ENCODE assay signal across 20 cellular contexts in genomic region chr1:35210306-35211112, GRCh38. TPM values are rescaled to one million over a fixed set of nuclear protein-coding genes. Genes with fewer than 3 reads are reported as not detected.
DNase-seq lines count a peak whose midpoint lies in the region; ATAC-seq, FAIRE-seq and TF ChIP-seq lines count a peak whose summit lies in the region.
"Had no signal": no experiment of that assay in that cellular context is flagged by ENCODE, and none has a peak within 500 bp of the region (broad histone marks: within the 10 kb centered on the region; RNA-seq: fewer than 3 reads in every experiment).

No MANE protein-coding gene starts in this region.

- TF ChIP-seq CTCF in K562 (IDR thresholded peaks at IDR 0.05 in 2 of 3, conservative IDR thresholded peaks at IDR 0.05 in 1 of 3; ENCODE audit: insufficient read depth in 2 of 3, low read depth in 1 of 3, low read length in 3 of 3) (no peak), smooth muscle cell (IDR thresholded peaks at IDR 0.05; ENCODE audit: borderline replicate concordance, insufficient read depth, poor library complexity, severe bottlenecking) (no peak), lower lobe of right lung (IDR thresholded peaks at IDR 0.05) (no peak)

- no peak overlapping the region for H3K4me3 ChIP-seq in Jurkat, Clone E6-1 (ENCODE audit: low read length)
- H3K4me3 ChIP-seq in K562: no peak overlapping the region
- H3K4me3 ChIP-seq in iPS-20b (ENCODE audit: low read length): peak overlapping the region; percentile 46; the same call in 1 of the 2 replicates
- H3K4me3 ChIP-seq in smooth muscle cell: no peak overlapping the region
- H3K4me3 ChIP-seq in lower lobe of right lung: no peak overlapping the region
- H3K4me3 ChIP-seq: adrenal gland, coronary artery had no signal

- DNase-seq in Jurkat, Clone E6-1 (ENCODE audit: low read depth, low spot score): peak; percentile 39
- no peak for DNase-seq in K562 (ENCODE audit: extremely low read depth in 1 of 4, low spot score in 3 of 4)
- no peak for DNase-seq in smooth muscle cell (lab: John Stamatoyannopoulos, UW; ENCODE audit: unreplicated experiment)
- DNase-seq in lower lobe of right lung: no peak
- DNase-seq in HuH-7.5 (ENCODE audit: low spot score): no peak
- DNase-seq: adrenal gland; C1 segment of cervical spinal cord; DMS53; NCI-H1436; NCI-H748 treated with DMSO at 0.1 percent for 48 hours; stimulated activated naive CD4-positive, alpha-beta T cell; SW 1271 had no signal

- H3K27me3 ChIP-seq in K562 (ENCODE audit: control insufficient read depth in 2 of 2, insufficient read depth in 2 of 2, low read length in 2 of 2) (no peaks in the 10 kb centered on the region), iPS-20b (ENCODE audit: insufficient read depth, low read length) (no peaks in the 10 kb centered on the region), smooth muscle cell (ENCODE audit: low read depth) (no peaks in the 10 kb centered on the region), lower lobe of right lung (ENCODE audit: low read depth) (no peaks in the 10 kb centered on the region)
- H3K27me3 ChIP-seq: adrenal gland, neutrophil had no signal

- no peak overlapping the region for H3K27ac ChIP-seq in K562 (ENCODE audit: extremely low read depth, low read depth, low read length)
- peak overlapping the region; percentile 60 for H3K27ac ChIP-seq in iPS-20b (ENCODE audit: low read length)
- no peak overlapping the region for H3K27ac ChIP-seq in smooth muscle cell (ENCODE audit: low read depth)
- no peak overlapping the region for H3K27ac ChIP-seq in lower lobe of right lung
- H3K27ac ChIP-seq: adrenal gland, coronary artery, neutrophil, VCaP had no signal

- no peaks in the 10 kb centered on the region for H3K9me1 ChIP-seq in K562 (ENCODE audit: control insufficient read depth, insufficient read depth, low read length)

- H3K36me3 ChIP-seq in K562 (ENCODE audit: control insufficient read depth, insufficient read depth, low read length) (no peaks in the 10 kb centered on the region), iPS-20b (ENCODE audit: insufficient read depth, low read depth, low read length) (no peaks in the 10 kb centered on the region), smooth muscle cell (ENCODE audit: low read depth) (no peaks in the 10 kb centered on the region), lower lobe of right lung (no peaks in the 10 kb centered on the region)
- H3K36me3 ChIP-seq: adrenal gland, neutrophil had no signal

- no peak for TF ChIP-seq EP300 in K562 (IDR thresholded peaks at IDR 0.05; ENCODE audit: low read length)

- H3K4me2 ChIP-seq in K562 (ENCODE audit: insufficient read depth, low read length) (no peak overlapping the region), smooth muscle cell (no peak overlapping the region)

- in situ Hi-C loops in K562 (cut with MboI): no loop called here

- H3K9ac ChIP-seq in K562 (ENCODE audit: insufficient read depth in 1 of 2, low read depth in 2 of 2, low read length in 2 of 2): peak overlapping the region in 1 of 2 experiments; percentile 62; a peak in 1 of 4 replicates
- H3K9ac ChIP-seq in iPS-20b (ENCODE audit: low read depth, low read length): peak overlapping the region; percentile 76; the same call in 1 of the 2 replicates
- H3K9ac ChIP-seq in smooth muscle cell (ENCODE audit: low read depth): no peak overlapping the region

- WGBS in K562 (ENCODE audit: insufficient coverage, low coverage, missing lambda C conversion rate): 46% methylated on average over 16 of the region's 16 CpGs
- WGBS in smooth muscle cell (ENCODE audit: low lambda C conversion rate): 67% methylated on average over 16 of the region's 16 CpGs

- intact Hi-C loops in K562 (cut with micrococcal nuclease): no loop called here
- intact Hi-C loops in lower lobe of right lung (cut with DNase I): no loop called here

- peak overlapping the region; percentile 2 for H2AFZ ChIP-seq in K562 (ENCODE audit: low read depth, low read length)
- peak overlapping the region; percentile 37 for H2AFZ ChIP-seq in smooth muscle cell (ENCODE audit: low read depth)

- no peaks in the 10 kb centered on the region for H4K20me1 ChIP-seq in K562 (replicated peaks; ENCODE audit: control insufficient read depth, insufficient read depth, low read length)
- H4K20me1 ChIP-seq in smooth muscle cell (ENCODE audit: low read depth): no peaks in the 10 kb centered on the region

- H3K79me2 ChIP-seq in K562 (ENCODE audit: control insufficient read depth, insufficient read depth, low read length): no peaks in the 10 kb centered on the region
- no peaks in the 10 kb centered on the region for H3K79me2 ChIP-seq in smooth muscle cell (ENCODE audit: low read depth)

- FAIRE-seq in K562 (lab: Jason Lieb, UNC): no peak
- FAIRE-seq: RCC 7860, urothelium cell line had no signal

- no peak for TF ChIP-seq RAD21 in K562 (CRISPR knock-in tag; conservative IDR thresholded peaks at IDR 0.05 in 1 of 2, IDR thresholded peaks at IDR 0.05 in 1 of 2)

- POLR2A ChIA-PET in K562 (lab: Yijun Ruan, JAX): interaction anchor here (0.7 to 1.3 kb wide), 4 partner anchors 14 to 366 kb away, joined by 3 read pairs; partner anchors contain the start of gene SFPQ

- no peaks in the 10 kb centered on the region for H3F3A ChIP-seq in smooth muscle cell (ENCODE audit: low read depth)

- CTCF ChIA-PET in K562 (lab: Yijun Ruan, JAX; ENCODE audit: low intra/inter-chr PET ratio): interaction anchor here (0.6 kb wide), 1 partner anchor 78 kb away, joined by 3 read pairs; no protein-coding TSS in a partner anchor

- ATAC-seq in K562 (no peak; the same call in 2 of the 3 replicates), lower lobe of right lung (no peak), HG03442 (IDR thresholded peaks at IDR 0.05; ENCODE audit: unreplicated experiment) (no peak)
- ATAC-seq: esophagus mucosa had no signal

- no peak for TF ChIP-seq POLR2A in K562 (conservative IDR thresholded peaks at IDR 0.05)

- H3K9me3 ChIP-seq in K562 (replicated peaks; ENCODE audit: control insufficient read depth, insufficient read depth, low read depth, low read length) (no peaks in the 10 kb centered on the region), iPS-20b (ENCODE audit: insufficient read depth, low read depth, low read length) (no peaks in the 10 kb centered on the region), smooth muscle cell (replicated peaks; ENCODE audit: low read depth) (no peaks in the 10 kb centered on the region), lower lobe of right lung (no peaks in the 10 kb centered on the region)
- H3K9me3 ChIP-seq: adrenal gland, neutrophil had no signal

- no TSS peak for BruUV-seq in K562 (replicated peaks; lab: Mats Ljungman, UMichigan)

- H3K4me1 ChIP-seq in K562 (replicated peaks in 1 of 2; ENCODE audit: control insufficient read depth in 2 of 2, insufficient read depth in 2 of 2, low read length in 2 of 2) (no peaks in the 10 kb centered on the region), iPS-20b (ENCODE audit: insufficient read depth, low read length) (peaks cover 13% of the 10 kb centered on the region), smooth muscle cell (ENCODE audit: low read depth) (peaks cover 10% of the 10 kb centered on the region), lower lobe of right lung (no peaks in the 10 kb centered on the region)
- H3K4me1 ChIP-seq: adrenal gland had no signal

RNA-seq across cellular contexts. Expression of gene SFPQ, which starts 17.6 kb away (rescaled TPM):
- polyA plus RNA-seq in Jurkat, Clone E6-1 (2012; ENCODE audit: insufficient read depth, insufficient read length): 402 TPM
- 205 and 671 TPM in 2 replicates for total RNA-seq in K562 (2011; cell fraction: chromatin; rRNA removed; ENCODE audit: low replicate concordance)
- total RNA-seq in K562 (2011; cell fraction: nucleolus; rRNA removed): 112 and 137 TPM in 2 replicates
- 370 and 701 TPM in 2 replicates for total RNA-seq in K562 (2011; cell fraction: nucleoplasm; rRNA removed)
- total RNA-seq in K562 (2014; rRNA removed): 346 and 402 TPM in 2 replicates
- 477 and 544 TPM in 2 replicates for total RNA-seq in K562 (2014; rRNA removed; fragmentation: Illumina TruSeq; extraction: Trizol)
- total RNA-seq in K562 (2015; rRNA removed; fragmentation: Illumina TruSeq; extraction: Trizol): 480 and 510 TPM in 2 replicates
- total RNA-seq in K562 (2021): 341 and 367 TPM in 2 replicates
- 135 and 164 TPM in 2 replicates for polyA plus RNA-seq in K562 (2011; rRNA removed)
- polyA plus RNA-seq in K562 (2011; cell fraction: cytosol; rRNA removed): 48.2 and 57.6 TPM in 2 replicates
- polyA plus RNA-seq in K562 (2011; cell fraction: nucleus; rRNA removed): 222 and 300 TPM in 2 replicates
- 216 and 359 TPM in 2 replicates for polyA plus RNA-seq in K562 (2012)
- polyA plus RNA-seq in K562 (2014; fragmentation: Illumina TruSeq; extraction: Trizol): 501 and 562 TPM in 2 replicates
- 10 to 100 TPM; 69.7 to 73.4 TPM for polyA plus RNA-seq in K562 (2014; fragmentation: Nextera tagmentation; extraction: Ambion mirVana)
- polyA plus RNA-seq in K562 (2014; rRNA removed): 266 and 399 TPM in 2 replicates
- 261 and 336 TPM in 2 replicates for polyA minus RNA-seq in K562 (2011; rRNA and poly(A)+ RNA removed)
- polyA minus RNA-seq in K562 (2011; cell fraction: cytosol; rRNA and poly(A)+ RNA removed): 91.0 and 96.7 TPM in 2 replicates
- polyA minus RNA-seq in K562 (2011; cell fraction: nucleus; rRNA and poly(A)+ RNA removed): 163 and 287 TPM in 2 replicates
- 119 and 145 TPM in 2 replicates for total RNA-seq in smooth muscle cell
- polyA plus RNA-seq in smooth muscle cell: 73.0 and 111 TPM in 2 replicates
- total RNA-seq in lower lobe of right lung: 182 TPM

RNA-seq across cellular contexts. Expression of gene ZMYM4, which starts 58.0 kb away (rescaled TPM):
- 26.0 TPM for polyA plus RNA-seq in Jurkat, Clone E6-1 (2012; ENCODE audit: insufficient read depth, insufficient read length)
- 45.4 and 172 TPM in 2 replicates for total RNA-seq in K562 (2011; cell fraction: chromatin; rRNA removed; ENCODE audit: low replicate concordance)
- total RNA-seq in K562 (2011; cell fraction: nucleolus; rRNA removed): 21.7 and 37.4 TPM in 2 replicates
- total RNA-seq in K562 (2011; cell fraction: nucleoplasm; rRNA removed): 46.6 and 51.5 TPM in 2 replicates
- total RNA-seq in K562 (2014; rRNA removed): 42.5 and 43.7 TPM in 2 replicates
- total RNA-seq in K562 (2014; rRNA removed; fragmentation: Illumina TruSeq; extraction: Trizol): 72.0 and 86.8 TPM in 2 replicates
- total RNA-seq in K562 (2015; rRNA removed; fragmentation: Illumina TruSeq; extraction: Trizol): 61.3 and 63.3 TPM in 2 replicates
- 77.2 and 85.0 TPM in 2 replicates for total RNA-seq in K562 (2021)
- polyA plus RNA-seq in K562 (2011; rRNA removed): 58.4 and 68.0 TPM in 2 replicates
- 14.8 and 31.2 TPM in 2 replicates for polyA plus RNA-seq in K562 (2011; cell fraction: cytosol; rRNA removed)
- 25.3 and 39.9 TPM in 2 replicates for polyA plus RNA-seq in K562 (2011; cell fraction: nucleus; rRNA removed)
- polyA plus RNA-seq in K562 (2012): 33.8 and 41.6 TPM in 2 replicates
- polyA plus RNA-seq in K562 (2014; fragmentation: Illumina TruSeq; extraction: Trizol): 57.0 and 68.7 TPM in 2 replicates
- 10 to 100 TPM; 15.2 to 19.1 TPM for polyA plus RNA-seq in K562 (2014; fragmentation: Nextera tagmentation; extraction: Ambion mirVana)
- polyA plus RNA-seq in K562 (2014; rRNA removed): 35.7 and 45.0 TPM in 2 replicates
- polyA minus RNA-seq in K562 (2011; rRNA and poly(A)+ RNA removed): 142 and 182 TPM in 2 replicates
- polyA minus RNA-seq in K562 (2011; cell fraction: cytosol; rRNA and poly(A)+ RNA removed): 48.1 and 61.0 TPM in 2 replicates
- polyA minus RNA-seq in K562 (2011; cell fraction: nucleus; rRNA and poly(A)+ RNA removed): 29.5 and 68.4 TPM in 2 replicates
- 27.2 and 28.1 TPM in 2 replicates for total RNA-seq in smooth muscle cell
- polyA plus RNA-seq in smooth muscle cell: 15.7 and 18.7 TPM in 2 replicates
- 48.4 TPM for total RNA-seq in lower lobe of right lung
